In genomic region chr17:29623283-29623647, GRCh38 we compare ENCODE assay signal across 7 cellular contexts. TPM values are rescaled to one million over a fixed set of nuclear protein-coding genes. Genes with fewer than 3 reads are reported as not detected.
DNase-seq lines count a peak whose midpoint lies in the region; ATAC-seq and TF ChIP-seq lines count a peak whose summit lies in the region.
"Had no signal": no experiment of that assay in that cellular context is flagged by ENCODE, and none has a peak within 500 bp of the region (broad histone marks: within the 10 kb centered on the region; RNA-seq: fewer than 3 reads in every experiment).

No MANE protein-coding gene starts in this region.

- peaks cover 9% of the 10 kb centered on the region; the same call in 1 of the 2 replicates for H3F3A ChIP-seq in MM.1S (ENCODE audit: insufficient read depth, low read length)

- H3K9ac ChIP-seq in MM.1S (ENCODE audit: low read length) = peak overlapping the region; percentile 44; the same call in 1 of the 2 replicates

- H3K27me3 ChIP-seq in MM.1S (replicated peaks; ENCODE audit: insufficient read depth, low read length) (no peaks in the 10 kb centered on the region), gastrocnemius medialis (no peaks in the 10 kb centered on the region)

- H3K4me1 ChIP-seq in MM.1S (ENCODE audit: low read length) (peaks cover 9% of the 10 kb centered on the region), gastrocnemius medialis (peaks cover 62 to 64% of the 10 kb centered on the region in 2 donors)

- in situ Hi-C loops in gastrocnemius medialis (cut with MboI; ENCODE audit: low sequenced_read_pairs in 4 of 4) = loop anchor here in 3 of 4 donors (10.0 to 25.0 kb wide), 3 partner anchors 152 to 314 kb away; partner anchors contain the start of genes EFCAB5 (in 2 of the 3) and SSH2 (in 2 of the 3)

- H4K20me1 ChIP-seq in MM.1S (ENCODE audit: insufficient read depth, low read length) = no peaks in the 10 kb centered on the region

- intact Hi-C loops in gastrocnemius medialis (cut with DNase I; ENCODE audit: low total_unique reads) = loop anchor here (5.0 to 10.0 kb wide), 3 partner anchors 54 to 488 kb away; no protein-coding TSS in a partner anchor

- H3K79me2 ChIP-seq in MM.1S (ENCODE audit: low read length) = no peaks in the 10 kb centered on the region

- H2AFZ ChIP-seq in MM.1S (ENCODE audit: low read length) = peak overlapping the region; percentile 92

- H3K9me2 ChIP-seq in MM.1S (replicated peaks; ENCODE audit: insufficient read depth, low read length) = no peaks in the 10 kb centered on the region

- TF ChIP-seq POLR2A in gastrocnemius medialis (IDR thresholded peaks at IDR 0.05) (no peak), erythroblast (IDR thresholded peaks at IDR 0.05; ENCODE audit: low read length) (no peak)

- DNase-seq in MM.1S (no peak), coronary artery (ENCODE audit: low spot score) (no peak), gastrocnemius medialis (no peak), AML-193 (lab: John Stamatoyannopoulos, UW) (no peak), erythroblast (lab: John Stamatoyannopoulos, UW) (no peak)
- DNase-seq: SIG-M5 had no signal

- H3K9me3 ChIP-seq in MM.1S (replicated peaks; ENCODE audit: insufficient read depth, low read length) (no peaks in the 10 kb centered on the region), gastrocnemius medialis (no peaks in the 10 kb centered on the region)

- TF ChIP-seq CTCF in MM.1S (IDR thresholded peaks at IDR 0.05; ENCODE audit: low read length) (no peak), coronary artery (IDR thresholded peaks at IDR 0.05) (no peak), gastrocnemius medialis (IDR thresholded peaks at IDR 0.05 in 4 of 5, conservative IDR thresholded peaks at IDR 0.05 in 1 of 5) (no peak)

- H3K4me3 ChIP-seq in MM.1S (ENCODE audit: low read length) (peak overlapping the region; percentile 74), coronary artery (peak overlapping the region; percentile 81), gastrocnemius medialis (peak overlapping the region; percentile 89 to 99 (median 96))

- ATAC-seq in gastrocnemius medialis (no peak), GM21367 (IDR thresholded peaks at IDR 0.05; ENCODE audit: unreplicated experiment) (no peak)

- H3K27ac ChIP-seq in MM.1S (ENCODE audit: low read length) (no peak overlapping the region), coronary artery (peak overlapping the region in 1 of 2 donors; percentile 77), gastrocnemius medialis (peak overlapping the region; percentile 98 to 100 (median 99))

- H3K36me3 ChIP-seq in MM.1S (replicated peaks; ENCODE audit: insufficient read depth, low read length) = no peaks in the 10 kb centered on the region
- H3K36me3 ChIP-seq in gastrocnemius medialis = peaks cover 0 to 17% of the 10 kb centered on the region in 2 donors

- peak overlapping the region; percentile 82 for H3K4me2 ChIP-seq in MM.1S (ENCODE audit: low read depth, low read length)

RNA-seq across cellular contexts. Expression of gene CORO6, which starts 0.6 kb away (rescaled TPM):
- 100 to 1,000 TPM; 409 to 694 (median 563) TPM for total RNA-seq in gastrocnemius medialis

RNA-seq across cellular contexts. Expression of gene ANKRD13B, which starts 30.3 kb away (rescaled TPM):
- 10 to 100 TPM in 1 of 4 donors, 1 to 10 TPM in 3; 8.2 to 11.5 (median 9.2) TPM for total RNA-seq in gastrocnemius medialis

RNA-seq across cellular contexts. Expression of gene GIT1, which starts 33.8 kb away (rescaled TPM):
- 10 to 100 TPM; 30.2 to 62.2 (median 41.1) TPM for total RNA-seq in gastrocnemius medialis

RNA-seq across cellular contexts. Expression of gene TP53I13, which starts 54.8 kb away (rescaled TPM):
- total RNA-seq in gastrocnemius medialis = 10 to 100 TPM; 31.0 to 50.2 (median 32.1) TPM

RNA-seq across cellular contexts. Expression of gene ABHD15, which starts 56.4 kb away (rescaled TPM):
- 1 to 10 TPM; 2.6 to 5.7 (median 5.0) TPM for total RNA-seq in gastrocnemius medialis
